In genomic region chr6:6912841-6913240, GRCh38 we compare ENCODE assay signal across 19 cellular contexts.
"Had no signal": no experiment of that assay in that cellular context is flagged by ENCODE, and none has a peak within 500 bp of the region (broad histone marks: within the 10 kb centered on the region; RNA-seq: fewer than 3 reads in every experiment).

No MANE protein-coding gene starts in this region.

- H3K27ac Mint-ChIP-seq: activated CD4-positive, alpha-beta memory T cell treated with anti-CD3 and anti-CD28 coated beads for 36 hours; activated CD4-positive, alpha-beta T cell treated with anti-CD3 and anti-CD28 coated beads for 36 hours; activated CD8-positive, alpha-beta memory T cell treated with anti-CD3 and anti-CD28 coated beads, Interleukin-2, amount 10 ng/mL, durations not matched to agents 7 days and 5 days; activated naive CD4-positive, alpha-beta T cell treated with anti-CD3 and anti-CD28 coated beads for 36 hours; activated naive CD8-positive, alpha-beta T cell treated with anti-CD3 and anti-CD28 coated beads, Interleukin-2, amount 50 U/mL, for 24 hours; activated T-helper 2 cell treated with anti-CD3 and anti-CD28 coated beads, Interferon-gamma antibody, Interleukin-2, Interleukin-4, amounts not matched to agents 10 μg/mL and 5 μg/mL and 100 μg/mL, durations not matched to agents 14 hours and 24 hours and 36 hours had no signal

- H3K4me3 Mint-ChIP-seq: activated CD4-positive, alpha-beta memory T cell treated with anti-CD3 and anti-CD28 coated beads for 36 hours; activated CD4-positive, alpha-beta T cell treated with anti-CD3 and anti-CD28 coated beads for 36 hours; activated CD8-positive, alpha-beta memory T cell treated with anti-CD3 and anti-CD28 coated beads, Interleukin-2, amount 10 ng/mL, durations not matched to agents 7 days and 5 days; activated naive CD4-positive, alpha-beta T cell treated with anti-CD3 and anti-CD28 coated beads for 36 hours; activated naive CD8-positive, alpha-beta T cell treated with anti-CD3 and anti-CD28 coated beads, Interleukin-2, amount 50 U/mL, for 24 hours; naive thymus-derived CD8-positive, alpha-beta T cell had no signal

- H3K9me3 Mint-ChIP-seq: activated CD4-positive, alpha-beta memory T cell treated with anti-CD3 and anti-CD28 coated beads for 36 hours; activated naive CD4-positive, alpha-beta T cell treated with anti-CD3 and anti-CD28 coated beads for 36 hours; activated naive CD8-positive, alpha-beta T cell treated with anti-CD3 and anti-CD28 coated beads, Interleukin-2, amount 50 U/mL, for 24 hours; activated T-helper 2 cell treated with anti-CD3 and anti-CD28 coated beads, Interferon-gamma antibody, Interleukin-2, Interleukin-4, amounts not matched to agents 10 μg/mL and 5 μg/mL and 100 μg/mL, durations not matched to agents 14 hours and 24 hours and 36 hours; naive thymus-derived CD8-positive, alpha-beta T cell had no signal

- H3K4me1 ChIP-seq: ascending aorta had no signal

- H3K27ac ChIP-seq: ascending aorta, hepatocyte, left lung, transverse colon, vagina had no signal

- H3K36me3 Mint-ChIP-seq: activated CD4-positive, alpha-beta memory T cell treated with anti-CD3 and anti-CD28 coated beads for 36 hours; activated CD8-positive, alpha-beta memory T cell treated with anti-CD3 and anti-CD28 coated beads, Interleukin-2, amount 10 ng/mL, durations not matched to agents 7 days and 5 days; naive thymus-derived CD8-positive, alpha-beta T cell had no signal

- H3K27me3 ChIP-seq: ascending aorta, hepatocyte, left lung, transverse colon, vagina had no signal

- H3K4me3 ChIP-seq: ascending aorta, hepatocyte, left lung, transverse colon, vagina had no signal

- H3K36me3 ChIP-seq: ascending aorta, left lung, transverse colon, vagina had no signal

- DNase-seq: activated CD4-positive, alpha-beta memory T cell treated with anti-CD3 and anti-CD28 coated beads for 36 hours; activated CD4-positive, alpha-beta T cell treated with anti-CD3 and anti-CD28 coated beads for 36 hours; activated CD8-positive, alpha-beta memory T cell treated with anti-CD3 and anti-CD28 coated beads, Interleukin-2, amount 10 ng/mL, durations not matched to agents 7 days and 5 days; activated naive CD4-positive, alpha-beta T cell treated with anti-CD3 and anti-CD28 coated beads for 36 hours; activated naive CD8-positive, alpha-beta T cell treated with anti-CD3 and anti-CD28 coated beads, Interleukin-2, amount 50 U/mL, for 24 hours; activated T-cell treated with anti-CD3 and anti-CD28 coated beads, Interleukin-2, amount 50 U/mL, for 1 hour; islet precursor cell; left lung; naive thymus-derived CD8-positive, alpha-beta T cell; nucleus accumbens; posterior cingulate gyrus; stimulated activated CD4-positive, alpha-beta T cell treated with anti-CD3 and anti-CD28 coated beads, Interleukin-4, amount 100 ng/mL, for 1 hour; stimulated activated naive CD4-positive, alpha-beta T cell; substantia nigra; transverse colon had no signal

- H3K9me3 ChIP-seq: ascending aorta, left lung, transverse colon, vagina had no signal

- ATAC-seq: activated CD4-positive, alpha-beta T cell treated with anti-CD3 and anti-CD28 coated beads for 36 hours; activated CD8-positive, alpha-beta memory T cell treated with anti-CD3 and anti-CD28 coated beads, Interleukin-2, amount 10 ng/mL, durations not matched to agents 7 days and 5 days; activated naive CD8-positive, alpha-beta T cell treated with anti-CD3 and anti-CD28 coated beads, Interleukin-2, amount 50 U/mL, for 24 hours; left lung; naive thymus-derived CD8-positive, alpha-beta T cell had no signal
